32 cellular contexts compared by ENCODE assay signal in genomic region chr17:70464995-70465394, GRCh38.
"Had no signal": no experiment of that assay in that cellular context is flagged by ENCODE, and none has a peak within 500 bp of the region (broad histone marks: within the 10 kb centered on the region; RNA-seq: fewer than 3 reads in every experiment).

No MANE protein-coding gene starts in this region.

- FAIRE-seq: astrocyte, bronchial epithelial cell had no signal

- DNase-seq: activated effector memory CD4-positive, alpha-beta T cell treated with Interleukin-2 at 50 U/mL for 16 hours; activated gamma-delta T cell; activated gamma-delta T cell treated with Interleukin-2 at 50 U/mL for 16 hours; activated naive CD4-positive, alpha-beta T cell; activated naive CD4-positive, alpha-beta T cell treated with anti-CD3 and anti-CD28 coated beads for 36 hours; activated naive CD4-positive, alpha-beta T cell treated with anti-CD3 and anti-CD28 coated beads, Interleukin-2, amount 10 ng/mL, durations not matched to agents 7 days and 5 days; activated naive CD4-positive, alpha-beta T cell treated with anti-CD3 and anti-CD28 coated beads, Interleukin-2, amount 50 U/mL, for 16 hours; activated naive CD4-positive, alpha-beta T cell treated with Interleukin-2 at 50 U/mL for 16 hours; activated naive CD8-positive, alpha-beta T cell treated with anti-CD3 and anti-CD28 coated beads for 36 hours; activated naive CD8-positive, alpha-beta T cell treated with anti-CD3 and anti-CD28 coated beads, Interleukin-2, amount 10 ng/mL, durations not matched to agents 7 days and 5 days; activated naive CD8-positive, alpha-beta T cell treated with anti-CD3 and anti-CD28 coated beads, Interleukin-2, amount 50 U/mL, for 24 hours; activated T-cell treated with anti-CD3 and anti-CD28 coated beads for 4 hours; activated T-cell treated with anti-CD3 and anti-CD28 coated beads, Interleukin-2, amount 50 U/mL, for 1 hour; activated T-cell treated with anti-CD3 and anti-CD28 coated beads, Interleukin-2, amount 50 U/mL, for 24 hours; activated T-cell treated with anti-CD3 and anti-CD28 coated beads, Interleukin-2, amount 50 U/mL, for 4 hours; activated T-cell treated with anti-CD3 and anti-CD28 coated beads, Interleukin-2, amount 50 U/mL, for 48 hours; activated T-cell treated with anti-CD3 and anti-CD28 coated beads, Interleukin-2, amount 50 U/mL, for 72 hours; adrenal gland; amniotic stem cell; amygdala; anterior cingulate cortex; aorta; body of pancreas; brain microvascular endothelial cell; caudate nucleus; central memory CD4-positive, alpha-beta T cell; cerebellar nuclear complex had no signal

- H3K9me3 ChIP-seq: ascending aorta, body of pancreas, breast epithelium had no signal

- H3K4me3 ChIP-seq: adrenal gland, ascending aorta, body of pancreas, breast epithelium, cardiac muscle cell had no signal

- H3K36me3 ChIP-seq: adrenal gland, ascending aorta, brain microvascular endothelial cell, breast epithelium, cardiac muscle cell had no signal

- H3K27ac ChIP-seq: adrenal gland, ascending aorta, body of pancreas, brain microvascular endothelial cell, breast epithelium, cardiac muscle cell had no signal

- H3K27me3 ChIP-seq: adrenal gland, ascending aorta, body of pancreas, brain microvascular endothelial cell, breast epithelium, cardiac muscle cell had no signal
